ENCODE assay signal across 1 cellular context in genomic region chr18:70376914-70377258, GRCh38.
TF ChIP-seq lines count a peak whose summit lies in the region.

No MANE protein-coding gene starts in this region.

TF ChIP-seq in H1, 55 proteins besides CTCF, POLR2A, EP300 and RAD21 (continued from another document):
- TF ChIP-seq CEBPB (IDR thresholded peaks at IDR 0.05; ENCODE audit: low read depth, low read length): no peak
- no peak for TF ChIP-seq CBX5 (IDR thresholded peaks at IDR 0.05; ENCODE audit: low read depth, low read length)
- no peak for TF ChIP-seq SUZ12 (IDR thresholded peaks at IDR 0.05; ENCODE audit: low read length)
- no peak for TF ChIP-seq SP2 (IDR thresholded peaks at IDR 0.05; ENCODE audit: low read length)
- no peak for TF ChIP-seq EZH2 (IDR thresholded peaks at IDR 0.05; ENCODE audit: low read depth, low read length, severe bottlenecking)
- no peak for TF ChIP-seq FOSL1 (IDR thresholded peaks at IDR 0.05; ENCODE audit: insufficient read depth, low read depth, low read length)
- no peak for TF ChIP-seq GABPA (IDR thresholded peaks at IDR 0.05; ENCODE audit: borderline replicate concordance, insufficient read depth, low read length)
- TF ChIP-seq MAX (IDR thresholded peaks at IDR 0.05): no peak
- TF ChIP-seq POU5F1 (IDR thresholded peaks at IDR 0.05; ENCODE audit: low read depth, low read length): no peak
- no peak for TF ChIP-seq BCL11A (IDR thresholded peaks at IDR 0.05; ENCODE audit: low read depth in 2 of 2, low read length in 2 of 2)
